In genomic region chrX:150161092-150161672, GRCh38 we compare ENCODE assay signal across 15 cellular contexts.
"Had no signal": no experiment of that assay in that cellular context is flagged by ENCODE, and none has a peak within 500 bp of the region (broad histone marks: within the 10 kb centered on the region; RNA-seq: fewer than 3 reads in every experiment).

No MANE protein-coding gene starts in this region.

- H3K4me3 ChIP-seq: ascending aorta, breast epithelium, skin epidermis had no signal

- H3K27ac ChIP-seq: ascending aorta, breast epithelium, skin epidermis had no signal

- H3K9me3 ChIP-seq: ascending aorta, breast epithelium had no signal

- H3K36me3 ChIP-seq: ascending aorta, breast epithelium had no signal

- DNase-seq: activated CD4-positive, CD25-positive, alpha-beta regulatory T cell treated with anti-CD3 and anti-CD28 coated beads, Interleukin-2, amount 50 U/mL, for 72 hours; activated naive CD4-positive, alpha-beta T cell treated with anti-CD3 and anti-CD28 coated beads for 36 hours; activated naive CD8-positive, alpha-beta T cell treated with anti-CD3 and anti-CD28 coated beads, Interleukin-2, amount 50 U/mL, for 24 hours; cerebellar nuclear complex; effector memory CD4-positive, alpha-beta T cell; foreskin melanocyte; mesenchymal stem cell; naive thymus-derived CD8-positive, alpha-beta T cell; right cardiac atrium; stimulated activated CD4-positive, alpha-beta T cell treated with anti-CD3 and anti-CD28 coated beads, Interleukin-15, amount 100 ng/mL, for 24 hours; stimulated activated CD4-positive, alpha-beta T cell treated with anti-CD3 and anti-CD28 coated beads, Interleukin-4, amount 100 ng/mL, for 1 hour; stimulated activated naive CD4-positive, alpha-beta T cell had no signal

- ATAC-seq: activated naive CD8-positive, alpha-beta T cell treated with anti-CD3 and anti-CD28 coated beads, Interleukin-2, amount 50 U/mL, for 24 hours; naive thymus-derived CD8-positive, alpha-beta T cell; right cardiac atrium had no signal

- H3K27me3 ChIP-seq: ascending aorta had no signal

- H3K4me1 ChIP-seq: ascending aorta, breast epithelium had no signal
